ENCODE assay signal across 1 cellular context in genomic region chr22:24214467-24215285, GRCh38.
TF ChIP-seq lines count a peak whose summit lies in the region.

No MANE protein-coding gene starts in this region.

TF ChIP-seq in IMR-90, 13 proteins besides CTCF, POLR2A, EP300 and RAD21:
- no peak for TF ChIP-seq SMC3 (IDR thresholded peaks at IDR 0.05; ENCODE audit: low read depth, low read length)
- TF ChIP-seq FOS (IDR thresholded peaks at IDR 0.05; ENCODE audit: low read depth, low read length): no peak
- TF ChIP-seq MAZ (IDR thresholded peaks at IDR 0.05; ENCODE audit: borderline replicate concordance, low read depth, low read length): no peak
- TF ChIP-seq RCOR1 (IDR thresholded peaks at IDR 0.05; ENCODE audit: insufficient replicate concordance, low read length): no peak
- TF ChIP-seq MXI1 (IDR thresholded peaks at IDR 0.05; ENCODE audit: borderline replicate concordance, low read depth, low read length): no peak
- no peak for TF ChIP-seq ELK1 (IDR thresholded peaks at IDR 0.05; ENCODE audit: borderline replicate concordance, low read depth, low read length)
- no peak for TF ChIP-seq USF2 (IDR thresholded peaks at IDR 0.05; ENCODE audit: low read depth, low read length)
- no peak for TF ChIP-seq CEBPB (IDR thresholded peaks at IDR 0.05; ENCODE audit: low read depth, low read length)
- TF ChIP-seq NFE2L2 (IDR thresholded peaks at IDR 0.05; ENCODE audit: low read depth, low read length): no peak
- TF ChIP-seq CHD1 (IDR thresholded peaks at IDR 0.05; ENCODE audit: low read depth, low read length): no peak
- TF ChIP-seq BHLHE40 (IDR thresholded peaks at IDR 0.05; ENCODE audit: low read depth, low read length): no peak
- TF ChIP-seq RFX5 (IDR thresholded peaks at IDR 0.05; ENCODE audit: low read depth, low read length): no peak
- no peak for TF ChIP-seq MAFK (IDR thresholded peaks at IDR 0.05; ENCODE audit: low read depth, low read length)
